Comparison of ENCODE assay signal across 32 cellular contexts in genomic region chr2:200506679-200507078, GRCh38.
"Had no signal": no experiment of that assay in that cellular context is flagged by ENCODE, and none has a peak within 500 bp of the region (broad histone marks: within the 10 kb centered on the region; RNA-seq: fewer than 3 reads in every experiment).

No MANE protein-coding gene starts in this region.

- ATAC-seq: activated CD4-positive, alpha-beta T cell treated with anti-CD3 and anti-CD28 coated beads for 36 hours; left lung; lower lobe of right lung; naive thymus-derived CD8-positive, alpha-beta T cell; pancreas had no signal

- DNase-seq: activated CD4-positive, alpha-beta T cell treated with anti-CD3 and anti-CD28 coated beads for 36 hours; activated CD4-positive, alpha-beta T cell treated with anti-CD3 and anti-CD28 coated beads, Interleukin-2, amount 50 U/mL, for 4 hours; activated CD4-positive, CD25-positive, alpha-beta regulatory T cell; activated CD8-positive, alpha-beta memory T cell treated with anti-CD3 and anti-CD28 coated beads, Interleukin-2, amount 50 U/mL, for 48 hours; activated gamma-delta T cell; activated naive CD4-positive, alpha-beta T cell treated with anti-CD3 and anti-CD28 coated beads, Interleukin-2, amount 10 ng/mL, durations not matched to agents 7 days and 5 days; activated T-cell treated with anti-CD3 and anti-CD28 coated beads, Interleukin-2, amount 50 U/mL, for 24 hours; cerebellar nuclear complex; colonic mucosa; effector CD8-positive, alpha-beta T cell; esophagus squamous epithelium; foreskin melanocyte; left lung; lower lobe of right lung; mesenchymal stem cell; naive thymus-derived CD8-positive, alpha-beta T cell; nucleus accumbens; pancreas; stimulated activated CD4-positive, alpha-beta T cell treated with anti-CD3 and anti-CD28 coated beads, Interleukin-1b, Interleukin-23, amount 100 ng/mL, for 48 hours; stimulated activated CD4-positive, alpha-beta T cell treated with anti-CD3 and anti-CD28 coated beads, Interleukin-4, amount 100 ng/mL, for 4 hours; stimulated activated CD8-positive, alpha-beta memory T cell treated with anti-CD3 and anti-CD28 coated beads, Interleukin-4, amount 100 ng/mL, for 48 hours; stimulated activated naive CD4-positive, alpha-beta T cell; T-helper 1 cell had no signal

- H3K9me3 ChIP-seq: ascending aorta, colonic mucosa, esophagus squamous epithelium, left lung, lower lobe of right lung, pancreas, prostate gland, suprapubic skin, tibial nerve had no signal

- H3K27me3 Mint-ChIP-seq: activated CD4-positive, alpha-beta T cell treated with anti-CD3 and anti-CD28 coated beads for 36 hours; activated naive CD4-positive, alpha-beta T cell treated with anti-CD3 and anti-CD28 coated beads, Interleukin-2, amount 10 ng/mL, durations not matched to agents 7 days and 5 days; activated T-cell treated with anti-CD3 and anti-CD28 coated beads, Interleukin-2, amount 50 U/mL, for 24 hours; naive thymus-derived CD8-positive, alpha-beta T cell had no signal

- H3K9me3 Mint-ChIP-seq: neural crest cell had no signal

- H3K27ac Mint-ChIP-seq: activated naive CD4-positive, alpha-beta T cell treated with anti-CD3 and anti-CD28 coated beads, Interleukin-2, amount 10 ng/mL, durations not matched to agents 7 days and 5 days; brain; T-helper 2 cell treated with Interferon-gamma antibody and Interleukin-4, amounts not matched to agents 5 μg/mL and 100 μg/mL, for 36 hours had no signal

- H3K4me3 ChIP-seq: ascending aorta, cardiac muscle cell, colonic mucosa, esophagus squamous epithelium, left lung, lower lobe of right lung, pancreas, prostate gland, smooth muscle cell, suprapubic skin, tibial nerve had no signal

- H3K36me3 ChIP-seq: colonic mucosa, prostate gland had no signal

- H3K27ac ChIP-seq: ascending aorta, cardiac muscle cell, colonic mucosa, esophagus squamous epithelium, left lung, lower lobe of right lung, pancreas, prostate gland, suprapubic skin, tibial nerve had no signal

- H3K4me3 Mint-ChIP-seq: activated CD4-positive, alpha-beta T cell treated with anti-CD3 and anti-CD28 coated beads for 36 hours; activated naive CD4-positive, alpha-beta T cell treated with anti-CD3 and anti-CD28 coated beads, Interleukin-2, amount 10 ng/mL, durations not matched to agents 7 days and 5 days; activated T-cell treated with anti-CD3 and anti-CD28 coated beads, Interleukin-2, amount 50 U/mL, for 24 hours; T-helper 2 cell treated with Interferon-gamma antibody and Interleukin-4, amounts not matched to agents 5 μg/mL and 100 μg/mL, for 36 hours had no signal

- H3K27me3 ChIP-seq: ascending aorta, cardiac muscle cell, colonic mucosa, esophagus squamous epithelium, left lung, pancreas, suprapubic skin, tibial nerve had no signal

- H3K4me1 ChIP-seq: colonic mucosa, prostate gland had no signal
